ENCODE assay signal across 9 cellular contexts in the genomic region with DNA sequence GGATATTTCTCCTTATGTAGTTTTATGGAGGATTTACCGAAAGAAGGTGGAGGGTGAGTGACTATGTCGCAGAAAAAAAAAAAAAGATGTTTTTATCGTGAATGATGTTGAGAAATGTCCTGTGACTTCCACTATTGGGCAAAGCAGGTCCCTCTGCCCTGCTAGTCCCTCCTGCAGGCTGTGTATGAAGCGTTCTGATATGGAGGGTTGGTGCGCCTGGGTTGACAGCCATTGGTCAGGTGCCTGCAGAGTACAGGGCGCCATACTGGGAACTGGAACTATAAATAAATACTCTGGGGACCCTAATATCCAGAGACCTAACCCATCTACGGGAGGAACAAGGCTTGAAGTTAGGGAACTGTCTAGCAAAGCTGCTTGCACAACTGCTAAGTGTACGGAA. TPM values are rescaled to one million over a fixed set of nuclear protein-coding genes. Genes with fewer than 3 reads are reported as not detected.
DNase-seq lines count a peak whose midpoint lies in the region; ATAC-seq and TF ChIP-seq lines count a peak whose summit lies in the region.
"Had no signal": no experiment of that assay in that cellular context is flagged by ENCODE, and none has a peak within 500 bp of the region (broad histone marks: within the 10 kb centered on the region; RNA-seq: fewer than 3 reads in every experiment).

No MANE protein-coding gene starts in this region.

- H3K9ac ChIP-seq in iPS-18a (ENCODE audit: low read length): no peak overlapping the region

- TF ChIP-seq POLR2A in testis (IDR thresholded peaks at IDR 0.05): no peak

- TF ChIP-seq CTCF in testis (IDR thresholded peaks at IDR 0.05): no peak
- TF ChIP-seq CTCF in BE2C (IDR thresholded peaks at IDR 0.05; ENCODE audit: low read depth, low read length): no peak

- H3K27ac Mint-ChIP-seq in activated CD4-positive, alpha-beta memory T cell treated with anti-CD3 and anti-CD28 coated beads, Interleukin-2, amount 10 ng/mL, durations not matched to agents 7 days and 5 days: peak overlapping the region; percentile 68

- POLR2A ChIA-PET in activated CD4-positive, alpha-beta memory T cell treated with anti-CD3 and anti-CD28 coated beads, Interleukin-2, amount 10 ng/mL, durations not matched to agents 7 days and 5 days (lab: Charles Lee): interaction anchor here (1.2 to 4.5 kb wide), 6 partner anchors 12 to 85 kb away, joined by 6 to 39 read pairs (median 8); a partner anchor contains a TSS

- no peaks in the 10 kb centered on the region for H3K27me3 Mint-ChIP-seq in activated T-cell treated with anti-CD3 and anti-CD28 coated beads, Interleukin-2, amount 50 U/mL, for 4 hours (ENCODE audit: low read depth)
- H3K27me3 Mint-ChIP-seq in activated CD4-positive, alpha-beta memory T cell treated with anti-CD3 and anti-CD28 coated beads, Interleukin-2, amount 10 ng/mL, durations not matched to agents 7 days and 5 days: peaks cover 12% of the 10 kb centered on the region

- no peak for DNase-seq in activated T-cell treated with anti-CD3 and anti-CD28 coated beads, Interleukin-2, amount 50 U/mL, for 4 hours
- no peak for DNase-seq in activated T-cell treated with anti-CD3 and anti-CD28 coated beads, Interleukin-2, amount 50 U/mL, for 1 hour
- DNase-seq in activated CD4-positive, alpha-beta memory T cell treated with anti-CD3 and anti-CD28 coated beads, Interleukin-2, amount 10 ng/mL, durations not matched to agents 7 days and 5 days: no peak
- DNase-seq in testis (no peak), BE2C (no peak), NCI-H226 (no peak)
- DNase-seq: uterus had no signal

- intact Hi-C loops in testis (cut with DNase I; ENCODE audit: low total_unique reads): loop anchor here (10.0 kb wide), 1 partner anchor 78 kb away; no protein-coding TSS in a partner anchor

- CTCF ChIA-PET in activated CD4-positive, alpha-beta memory T cell treated with anti-CD3 and anti-CD28 coated beads, Interleukin-2, amount 10 ng/mL, durations not matched to agents 7 days and 5 days (lab: Charles Lee): interaction anchor here (0.6 to 4.3 kb wide), 2 partner anchors 85 to 150 kb away, joined by 3 to 18 read pairs; no protein-coding TSS in a partner anchor

- H3K36me3 Mint-ChIP-seq in activated T-cell treated with anti-CD3 and anti-CD28 coated beads, Interleukin-2, amount 50 U/mL, for 4 hours (ENCODE audit: insufficient read depth): no peaks in the 10 kb centered on the region
- peaks cover 25% of the 10 kb centered on the region for H3K36me3 Mint-ChIP-seq in activated CD4-positive, alpha-beta memory T cell treated with anti-CD3 and anti-CD28 coated beads, Interleukin-2, amount 10 ng/mL, durations not matched to agents 7 days and 5 days (ENCODE audit: low read depth)

- H3K4me1 ChIP-seq in iPS-18a (ENCODE audit: control insufficient read depth, low read depth, low read length) (peaks cover 7% of the 10 kb centered on the region), testis (peaks cover 7% of the 10 kb centered on the region), BE2C (no peaks in the 10 kb centered on the region; the same call in 1 of the 2 replicates)

- H3K9me3 ChIP-seq in iPS-18a (ENCODE audit: control insufficient read depth, low read depth, low read length) (no peaks in the 10 kb centered on the region), testis (no peaks in the 10 kb centered on the region), BE2C (no peaks in the 10 kb centered on the region)
- H3K9me3 ChIP-seq: uterus had no signal

- no peaks in the 10 kb centered on the region for H3K9me3 Mint-ChIP-seq in activated T-cell treated with anti-CD3 and anti-CD28 coated beads, Interleukin-2, amount 50 U/mL, for 4 hours
- H3K9me3 Mint-ChIP-seq in activated CD4-positive, alpha-beta memory T cell treated with anti-CD3 and anti-CD28 coated beads, Interleukin-2, amount 10 ng/mL, durations not matched to agents 7 days and 5 days: no peaks in the 10 kb centered on the region

- H3K4me1 Mint-ChIP-seq in activated T-cell treated with anti-CD3 and anti-CD28 coated beads, Interleukin-2, amount 50 U/mL, for 4 hours (ENCODE audit: low read depth): peaks cover 58% of the 10 kb centered on the region
- peaks cover 55% of the 10 kb centered on the region for H3K4me1 Mint-ChIP-seq in activated CD4-positive, alpha-beta memory T cell treated with anti-CD3 and anti-CD28 coated beads, Interleukin-2, amount 10 ng/mL, durations not matched to agents 7 days and 5 days

- no peak overlapping the region for H3K27ac ChIP-seq in iPS-18a (ENCODE audit: low read length)
- H3K27ac ChIP-seq in testis: no peak overlapping the region

- peaks cover 39% of the 10 kb centered on the region for H3K27me3 ChIP-seq in iPS-18a (ENCODE audit: control insufficient read depth, insufficient read depth, low read length)
- no peaks in the 10 kb centered on the region for H3K27me3 ChIP-seq in testis
- H3K27me3 ChIP-seq in BE2C: peaks cover 9% of the 10 kb centered on the region
- H3K27me3 ChIP-seq: uterus had no signal

- WGBS in testis, 2 donors: 49 to 55% methylated on average over 8 of the region's 8 CpGs

- H3K36me3 ChIP-seq in iPS-18a (ENCODE audit: control insufficient read depth, low read depth, low read length) (no peaks in the 10 kb centered on the region), testis (ENCODE audit: low read depth, missing control alignments) (no peaks in the 10 kb centered on the region), BE2C (no peaks in the 10 kb centered on the region)
- H3K36me3 ChIP-seq: uterus had no signal

- H3K4me3 Mint-ChIP-seq in activated T-cell treated with anti-CD3 and anti-CD28 coated beads, Interleukin-2, amount 50 U/mL, for 4 hours: peak overlapping the region; percentile 87
- H3K4me3 Mint-ChIP-seq in activated CD4-positive, alpha-beta memory T cell treated with anti-CD3 and anti-CD28 coated beads, Interleukin-2, amount 10 ng/mL, durations not matched to agents 7 days and 5 days: peak overlapping the region; percentile 81

- H3K4me3 ChIP-seq in iPS-18a (ENCODE audit: low read length) (peak overlapping the region; percentile 69), testis (peak overlapping the region; percentile 85 to 86), BE2C (ENCODE audit: low read depth, low read length) (no peak overlapping the region)

- ATAC-seq in activated T-cell treated with anti-CD3 and anti-CD28 coated beads, Interleukin-2, amount 50 U/mL, for 4 hours: no peak
- ATAC-seq in GM21737 (IDR thresholded peaks at IDR 0.05; ENCODE audit: unreplicated experiment): no peak

RNA-seq across cellular contexts. Expression of a gene that starts 1.5 kb away (rescaled TPM):
- total RNA-seq in activated T-cell treated with anti-CD3 and anti-CD28 coated beads, Interleukin-2, amount 50 U/mL, for 4 hours: 10 to 100 TPM; 14.1 to 19.6 (median 16.6) TPM
- total RNA-seq in activated CD4-positive, alpha-beta memory T cell treated with anti-CD3 and anti-CD28 coated beads, Interleukin-2, amount 10 ng/mL, durations not matched to agents 7 days and 5 days: 10 to 100 TPM; 37.8 to 38.7 TPM
- 10 to 100 TPM in 1 of 2 donors, 1 to 10 TPM in 1; 8.3 to 12.8 TPM for total RNA-seq in testis
- 6.8 TPM for polyA plus RNA-seq in testis (ENCODE audit: insufficient read depth, low read depth, low replicate concordance)
- 3.7 TPM for polyA plus RNA-seq in BE2C (2012; ENCODE audit: insufficient read depth, insufficient read length, low read depth)

RNA-seq across cellular contexts. Expression of a gene that starts 34.9 kb away (rescaled TPM):
- under 1 TPM; 0.24 to 0.43 (median 0.38) TPM for total RNA-seq in activated T-cell treated with anti-CD3 and anti-CD28 coated beads, Interleukin-2, amount 50 U/mL, for 4 hours
- total RNA-seq in activated CD4-positive, alpha-beta memory T cell treated with anti-CD3 and anti-CD28 coated beads, Interleukin-2, amount 10 ng/mL, durations not matched to agents 7 days and 5 days: not detected
- 1 to 10 TPM; 2.9 to 3.3 TPM for total RNA-seq in testis
- 2.2 TPM for polyA plus RNA-seq in testis (ENCODE audit: insufficient read depth, low read depth, low replicate concordance)
- 2.6 TPM for polyA plus RNA-seq in BE2C (2012; ENCODE audit: insufficient read depth, insufficient read length, low read depth)
